ENCODE assay signal across 1 cellular context in genomic region chr1:184388671-184389292, GRCh38.
TF ChIP-seq lines count a peak whose summit lies in the region.

No MANE protein-coding gene starts in this region.

TF ChIP-seq in GM23338, 12 proteins besides CTCF, POLR2A, EP300 and RAD21 (continued from another document):
- TF ChIP-seq ZNF462 (CRISPR knock-in tag; IDR thresholded peaks at IDR 0.05) (no peak), CREB1 (CRISPR knock-in tag; IDR thresholded peaks at IDR 0.05; ENCODE audit: low read depth) (no peak), POLR2AphosphoS5 (IDR thresholded peaks at IDR 0.05; ENCODE audit: low read depth) (no peak), STAT1 (IDR thresholded peaks at IDR 0.05; ENCODE audit: unreplicated experiment) (no peak), NANOG (IDR thresholded peaks at IDR 0.05; ENCODE audit: borderline replicate concordance) (no peak), EZH2phosphoT487 (IDR thresholded peaks at IDR 0.05; ENCODE audit: unreplicated experiment) (no peak), EZH2 (IDR thresholded peaks at IDR 0.05; ENCODE audit: low read depth, unreplicated experiment) (no peak)
